ENCODE assay signal across 8 cellular contexts in genomic region chr3:160755776-160756304, GRCh38. TPM values are rescaled to one million over a fixed set of nuclear protein-coding genes. Genes with fewer than 3 reads are reported as not detected.
DNase-seq lines count a peak whose midpoint lies in the region; ATAC-seq lines count a peak whose summit lies in the region.

Gene PPM1L, plus strand, starts transcription at chr3:160756231.

- ATAC-seq in HG02571 (IDR thresholded peaks at IDR 0.05; ENCODE audit: unreplicated experiment) = peak; percentile 38

- DNase-seq in NCI-H1694 treated with DMSO at 0.1 percent for 48 hours (lab: John Stamatoyannopoulos, UW) (peak; percentile 47), NCI-H1694 (lab: John Stamatoyannopoulos, UW) (no peak), MV-4-11 (lab: John Stamatoyannopoulos, UW) (peak; percentile 50), cerebellum (ENCODE audit: low spot score) (peak; percentile 57), kidney tubule cell (ENCODE audit: low spot score) (peak; percentile 71)
- DNase-seq in activated CD4-positive, CD25-positive, alpha-beta regulatory T cell (lab: John Stamatoyannopoulos, UW) = peak; percentile 26 to 37 (median 30)
- DNase-seq in stimulated activated CD4-positive, alpha-beta T cell treated with anti-CD3 and anti-CD28 coated beads, Interleukin-1b, Interleukin-23, amount 100 ng/mL, for 4 hours (ENCODE audit: low read depth in 2 of 2) = peak; percentile 32 to 49

RNA-seq across cellular contexts. Expression of gene PPM1L, which starts in this region (rescaled TPM):
- 55.2 TPM for total RNA-seq in cerebellum
